Comparison of ENCODE assay signal across 8 cellular contexts in genomic region chr9:111759762-111760639, GRCh38. TPM values are rescaled to one million over a fixed set of nuclear protein-coding genes. Genes with fewer than 3 reads are reported as not detected.
DNase-seq lines count a peak whose midpoint lies in the region; ATAC-seq and TF ChIP-seq lines count a peak whose summit lies in the region.

No MANE protein-coding gene starts in this region.

- peaks cover 4% of the 10 kb centered on the region for H3K36me3 Mint-ChIP-seq in MCF 10A (ENCODE audit: insufficient read depth, unreplicated experiment)

- H3K4me3 ChIP-seq in SJSA1, result no peak overlapping the region

- intact Hi-C loops in MCF 10A (cut with micrococcal nuclease), result loop anchor here (1.0 to 10.0 kb wide), 4 partner anchors 136 to 605 kb away; partner anchors contain the start of gene UGCG

- peak; percentile 76 for DNase-seq in DMS 273 (lab: John Stamatoyannopoulos, UW; ENCODE audit: unreplicated experiment)
- peak; percentile 83 for DNase-seq in NAMALWA (ENCODE audit: low spot score)
- DNase-seq in SJSA1 (ENCODE audit: low read depth in 1 of 2, low spot score in 2 of 2), result peak; percentile 46 to 73
- peak; percentile 85 for DNase-seq in MCF 10A (ENCODE audit: unreplicated experiment)
- DNase-seq in inferior parietal cortex (ENCODE audit: extremely low spot score), result peak; percentile 85
- DNase-seq in stimulated activated CD4-positive, alpha-beta T cell treated with anti-CD3 and anti-CD28 coated beads, Interleukin-2, amount 100 ng/mL, for 24 hours, result peak; percentile 12 to 55

- ATAC-seq in GM21423 (IDR thresholded peaks at IDR 0.05; ENCODE audit: unreplicated experiment) (peak; percentile 75), GM19397 (IDR thresholded peaks at IDR 0.05; ENCODE audit: unreplicated experiment) (no peak)

- peak; percentile 68 for TF ChIP-seq CTCF in MCF 10A (IDR thresholded peaks at IDR 0.05; ENCODE audit: unreplicated experiment)

- H3K27me3 Mint-ChIP-seq in MCF 10A (ENCODE audit: insufficient read depth, unreplicated experiment), result no peaks in the 10 kb centered on the region

- H3K4me1 Mint-ChIP-seq in MCF 10A (ENCODE audit: insufficient read depth, unreplicated experiment), result peaks cover 8% of the 10 kb centered on the region

- CTCF ChIA-PET in MCF 10A (lab: Yijun Ruan, JAX), result interaction anchor here (0.6 to 8.4 kb wide), 33 partner anchors 9 to 1653 kb away, joined by 3 to 177 read pairs (median 4); partner anchors contain the start of gene UGCG

- H3K9me3 ChIP-seq in SJSA1 (replicated peaks), result no peaks in the 10 kb centered on the region

- no peaks in the 10 kb centered on the region for H3K27me3 ChIP-seq in SJSA1 (replicated peaks)

- H3K9me3 Mint-ChIP-seq in MCF 10A (ENCODE audit: unreplicated experiment), result no peaks in the 10 kb centered on the region

- H3K4me1 ChIP-seq in SJSA1 (replicated peaks), result peaks cover 5% of the 10 kb centered on the region

- H3K27ac ChIP-seq in SJSA1, result peak overlapping the region; percentile 38; the same call in 1 of the 2 replicates

- no peak overlapping the region for H3K4me3 Mint-ChIP-seq in MCF 10A (ENCODE audit: unreplicated experiment)

- POLR2A ChIA-PET in MCF 10A (lab: Yijun Ruan, JAX), result interaction anchor here (0.6 to 5.8 kb wide), 13 partner anchors 13 to 600 kb away, joined by 3 to 32 read pairs (median 5); partner anchors contain the start of gene UGCG

- no peaks in the 10 kb centered on the region for H3K36me3 ChIP-seq in SJSA1

- peak overlapping the region; percentile 87 for H3K27ac Mint-ChIP-seq in MCF 10A (ENCODE audit: low read depth, unreplicated experiment)

- no TSS peak for BruUV-seq in MCF 10A (replicated peaks; lab: Mats Ljungman, UMichigan)

RNA-seq across cellular contexts. Expression of gene SHOC1, which starts 34.7 kb away (rescaled TPM):
- total RNA-seq in SJSA1 (2014; rRNA removed; shearing (Covaris generic)), result not detected in 2 replicates
- total RNA-seq in MCF 10A (2022), result 0.09 and 0.15 TPM in 2 replicates

Comparison
In these comparisons a context has a peak if more than half of its experiments do, and no peak if none do; other contexts are left out.
1. DNase-seq: peak in every context shown above with its lines; median percentile 85 in MCF 10A; 85 in inferior parietal cortex; 83 in NAMALWA; 76 in DMS 273; 60 in SJSA1; 34 in stimulated activated CD4-positive, alpha-beta T cell treated with anti-CD3 and anti-CD28 coated beads, Interleukin-2, amount 100 ng/mL, for 24 hours.